24 cellular contexts compared by ENCODE assay signal in the genomic region with DNA sequence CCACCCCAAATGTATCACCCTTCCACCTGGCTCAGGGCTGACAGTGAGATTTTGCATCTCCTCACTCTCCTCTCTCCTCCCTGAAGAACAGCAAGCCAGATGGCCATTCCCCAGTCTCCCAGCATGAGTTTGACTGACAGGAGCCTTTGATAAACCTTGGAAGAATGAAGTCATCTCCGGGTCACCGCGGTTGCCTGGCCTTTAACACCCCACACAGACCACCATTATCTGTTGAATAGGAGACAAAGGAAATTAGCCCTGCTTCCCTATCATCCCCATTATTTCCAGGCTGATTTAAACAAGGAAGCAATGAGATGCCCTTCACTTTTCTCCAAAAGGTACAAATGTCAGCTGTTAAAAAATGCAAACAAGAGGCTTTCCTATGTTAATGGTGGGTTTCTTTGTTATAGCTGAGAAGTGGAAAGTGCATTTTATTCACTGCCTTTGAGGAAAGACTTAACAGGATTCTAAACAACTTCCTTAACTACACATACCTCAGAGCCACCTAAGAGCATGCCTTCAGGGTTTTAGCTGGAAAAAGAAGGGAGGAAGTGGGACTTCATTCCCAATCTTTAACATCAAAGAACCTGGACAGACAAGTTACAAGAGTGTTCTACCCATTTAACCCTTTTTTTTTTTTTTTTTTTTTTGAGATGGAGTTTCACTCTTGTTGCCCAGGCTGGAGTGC.
DNase-seq lines count a peak whose midpoint lies in the region; ATAC-seq lines count a peak whose summit lies in the region.
"Had no signal": no experiment of that assay in that cellular context is flagged by ENCODE, and none has a peak within 500 bp of the region (broad histone marks: within the 10 kb centered on the region; RNA-seq: fewer than 3 reads in every experiment).

No MANE protein-coding gene starts in this region.

- H2BK5ac ChIP-seq in mesendoderm (ENCODE audit: low read length), result peak overlapping the region; percentile 97

- H2AK5ac ChIP-seq in mesendoderm (ENCODE audit: low read length), result no peak overlapping the region

- H3K23ac ChIP-seq in mesendoderm (ENCODE audit: low read length), result no peak overlapping the region

- H3K18ac ChIP-seq in mesendoderm (ENCODE audit: low read length), result peak overlapping the region; percentile 39

- WGBS in HUES64, result 0% methylated on average over 3 of the region's 3 CpGs
- WGBS in ectodermal cell, 2 experiments, result 0% methylated on average over 3 of the region's 3 CpGs
- WGBS in mesendoderm (ENCODE audit: extremely low coverage, insufficient coverage, low lambda C conversion rate), result no CpG with 5 or more reads among the region's 3 CpGs

- ATAC-seq in GM18870 (IDR thresholded peaks at IDR 0.05; ENCODE audit: unreplicated experiment), result no peak
- ATAC-seq: activated CD4-positive, CD25-positive, alpha-beta regulatory T cell treated with anti-CD3 and anti-CD28 coated beads, Interleukin-2, amount 50 U/mL, for 24 hours; activated naive CD8-positive, alpha-beta T cell treated with anti-CD3 and anti-CD28 coated beads, Interleukin-2, amount 50 U/mL, for 24 hours; left lung; natural killer cell; stimulated activated memory B cell treated with anti-CD40 and anti-IgM and Interleukin-4, amounts not matched to agents 10 μg/mL and 1 μg/mL and 100 μg/mL, for 72 hours had no signal

- H2BK120ac ChIP-seq in mesendoderm (ENCODE audit: low read depth, low read length), result no peak overlapping the region

- H3K36me3 ChIP-seq in HUES64 (ENCODE audit: insufficient read depth, low read length) (no peaks in the 10 kb centered on the region), ectodermal cell (ENCODE audit: control insufficient read depth, insufficient read depth, low read length) (no peaks in the 10 kb centered on the region), mesendoderm (ENCODE audit: control insufficient read depth, insufficient read depth, low read length) (no peaks in the 10 kb centered on the region)
- H3K36me3 ChIP-seq: left lung, vagina had no signal

- H3K27ac ChIP-seq in HUES64 (ENCODE audit: low read depth, low read length) (peak overlapping the region; percentile 83), ectodermal cell (ENCODE audit: insufficient read depth, low read depth, low read length, poor library complexity, severe bottlenecking) (peak overlapping the region; percentile 98), mesendoderm (ENCODE audit: low read depth, low read length) (peak overlapping the region; percentile 98)
- H3K27ac ChIP-seq: left lung, vagina had no signal

- H3K9ac ChIP-seq in HUES64 (ENCODE audit: low read depth, low read length) (peak overlapping the region; percentile 45; the same call in 1 of the 2 replicates), mesendoderm (ENCODE audit: low read length) (peak overlapping the region; percentile 11)

- no peak overlapping the region for H4K8ac ChIP-seq in mesendoderm (ENCODE audit: low read depth, low read length)

- H3K79me1 ChIP-seq in mesendoderm (ENCODE audit: low read length), result no peaks in the 10 kb centered on the region

- H3K79me2 ChIP-seq in mesendoderm (ENCODE audit: control insufficient read depth, insufficient read depth, low read length), result no peaks in the 10 kb centered on the region

- H3K4ac ChIP-seq in mesendoderm (ENCODE audit: low read depth, low read length), result no peak overlapping the region

- H2BK15ac ChIP-seq in mesendoderm (replicated peaks; ENCODE audit: low read depth), result no peak overlapping the region

- H3K4me1 ChIP-seq in HUES64 (ENCODE audit: insufficient read depth, low read length), result peaks cover 20% of the 10 kb centered on the region
- H3K4me1 ChIP-seq in ectodermal cell (ENCODE audit: control insufficient read depth, insufficient read depth, low read length), result peaks cover 20% of the 10 kb centered on the region
- peaks cover 6% of the 10 kb centered on the region for H3K4me1 ChIP-seq in mesendoderm (ENCODE audit: control insufficient read depth, low read depth, low read length)
- H3K4me1 ChIP-seq: left lung, vagina had no signal

- DNase-seq in ELF-1 (ENCODE audit: low read depth, low spot score), result peak; percentile 96
- peak; percentile 98 for DNase-seq in mesendoderm
- DNase-seq in activated T-cell treated with anti-CD3 and anti-CD28 coated beads, Interleukin-2, amount 50 U/mL, for 1 hour, result no peak
- no peak for DNase-seq in AG20443 (ENCODE audit: low spot score)
- DNase-seq in stimulated activated CD8-positive, alpha-beta memory T cell treated with anti-CD3 and anti-CD28 coated beads, Interleukin-4, amount 100 ng/mL, for 48 hours, result no peak
- DNase-seq: activated CD4-positive, alpha-beta memory T cell treated with anti-CD3 and anti-CD28 coated beads, Interleukin-2, amount 10 ng/mL, durations not matched to agents 7 days and 5 days; activated gamma-delta T cell; activated naive CD8-positive, alpha-beta T cell treated with anti-CD3 and anti-CD28 coated beads, Interleukin-2, amount 50 U/mL, for 24 hours; Calu3; GDM1; immature natural killer cell; Kasumi-1; left lung; midbrain; natural killer cell; NCI-H1930; posterior cingulate gyrus; T1000 had no signal

- peak overlapping the region; percentile 72 for H4K5ac ChIP-seq in mesendoderm (ENCODE audit: low read length)

- peak overlapping the region; percentile 79 for H3K56ac ChIP-seq in mesendoderm (ENCODE audit: low read length)

- H3K9me3 ChIP-seq in HUES64 (ENCODE audit: insufficient read depth, low read depth, low read length), result no peaks in the 10 kb centered on the region; the same call in 1 of the 2 replicates
- no peaks in the 10 kb centered on the region for H3K9me3 ChIP-seq in ectodermal cell (ENCODE audit: control insufficient read depth, low read length)
- H3K9me3 ChIP-seq: vagina had no signal

- peak overlapping the region; percentile 38 for H3K4me2 ChIP-seq in mesendoderm (ENCODE audit: low read length)

- H3K27me3 ChIP-seq in HUES64 (ENCODE audit: insufficient read depth, low read length), result peaks cover 29% of the 10 kb centered on the region; the same call in 1 of the 2 replicates
- H3K27me3 ChIP-seq in ectodermal cell (ENCODE audit: control insufficient read depth, insufficient read depth, low read length, poor library complexity, severe bottlenecking), result peaks cover 48% of the 10 kb centered on the region
- H3K27me3 ChIP-seq in mesendoderm (ENCODE audit: insufficient read depth, low read length, poor library complexity), result no peaks in the 10 kb centered on the region
- H3K27me3 ChIP-seq: left lung, vagina had no signal

- H3K4me3 ChIP-seq in HUES64 (ENCODE audit: low read length) (peak overlapping the region; percentile 34), ectodermal cell (ENCODE audit: insufficient read depth, low read depth, low read length) (no peak overlapping the region), mesendoderm (ENCODE audit: low read length) (no peak overlapping the region)
- H3K4me3 ChIP-seq: left lung, vagina had no signal

Comparison
In these comparisons a context has a peak if more than half of its experiments do, and no peak if none do; other contexts are left out.
1. DNase-seq: peak in ELF-1 (single experiment) and mesendoderm (single experiment); none in activated T-cell treated with anti-CD3 and anti-CD28 coated beads, Interleukin-2, amount 50 U/mL, for 1 hour (single experiment), AG20443 (single experiment) and stimulated activated CD8-positive, alpha-beta memory T cell treated with anti-CD3 and anti-CD28 coated beads, Interleukin-4, amount 100 ng/mL, for 48 hours (single experiment).
2. Peak in every context shown above with its lines, with median percentiles within 50 percentile points of each other: H3K27ac ChIP-seq.